23 cellular contexts compared by ENCODE assay signal in genomic region chr10:22280078-22280477, GRCh38.
"Had no signal": no experiment of that assay in that cellular context is flagged by ENCODE, and none has a peak within 500 bp of the region (broad histone marks: within the 10 kb centered on the region; RNA-seq: fewer than 3 reads in every experiment).

No MANE protein-coding gene starts in this region.

- H3K4me1 ChIP-seq: ascending aorta, body of pancreas, Peyer's patch had no signal

- H3K4me3 Mint-ChIP-seq: activated CD4-positive, alpha-beta memory T cell treated with anti-CD3 and anti-CD28 coated beads for 36 hours; activated CD4-positive, alpha-beta T cell treated with anti-CD3 and anti-CD28 coated beads, Interleukin-2, amount 10 ng/mL, durations not matched to agents 7 days and 5 days; activated naive CD8-positive, alpha-beta T cell treated with anti-CD3 and anti-CD28 coated beads, Interleukin-2, amount 50 U/mL, for 24 hours; activated T-cell treated with anti-CD3 and anti-CD28 coated beads, Interleukin-2, amount 50 U/mL, for 4 hours; T-helper 1 cell treated with Interleukin-12 subunit alpha and Interleukin-12 subunit beta and Interleukin-4 antibody, amounts not matched to agents 30 μg/mL and 1 μg/mL, for 36 hours had no signal

- ATAC-seq: activated naive CD4-positive, alpha-beta T cell treated with anti-CD3 and anti-CD28 coated beads, Interleukin-2, amount 50 U/mL, for 72 hours; activated naive CD8-positive, alpha-beta T cell treated with anti-CD3 and anti-CD28 coated beads, Interleukin-2, amount 50 U/mL, for 24 hours; activated T-cell treated with anti-CD3 and anti-CD28 coated beads, Interleukin-2, amount 50 U/mL, for 4 hours; body of pancreas had no signal

- H3K9me3 Mint-ChIP-seq: activated CD4-positive, alpha-beta memory T cell treated with anti-CD3 and anti-CD28 coated beads for 36 hours; activated CD4-positive, alpha-beta T cell treated with anti-CD3 and anti-CD28 coated beads, Interleukin-2, amount 10 ng/mL, durations not matched to agents 7 days and 5 days; activated naive CD4-positive, alpha-beta T cell treated with anti-CD3 and anti-CD28 coated beads, Interleukin-2, amount 50 U/mL, for 72 hours; activated naive CD8-positive, alpha-beta T cell treated with anti-CD3 and anti-CD28 coated beads, Interleukin-2, amount 50 U/mL, for 24 hours; activated T-cell treated with anti-CD3 and anti-CD28 coated beads, Interleukin-2, amount 50 U/mL, for 4 hours; T-helper 1 cell treated with Interleukin-12 subunit alpha and Interleukin-12 subunit beta and Interleukin-4 antibody, amounts not matched to agents 30 μg/mL and 1 μg/mL, for 36 hours had no signal

- FAIRE-seq: bronchial epithelial cell had no signal

- H3K4me3 ChIP-seq: ascending aorta, body of pancreas, Peyer's patch had no signal

- H3K36me3 ChIP-seq: ascending aorta, Peyer's patch had no signal

- H3K27ac ChIP-seq: ascending aorta, body of pancreas, Peyer's patch had no signal

- H3K36me3 Mint-ChIP-seq: activated CD4-positive, alpha-beta memory T cell treated with anti-CD3 and anti-CD28 coated beads for 36 hours; activated naive CD4-positive, alpha-beta T cell treated with anti-CD3 and anti-CD28 coated beads, Interleukin-2, amount 50 U/mL, for 72 hours had no signal

- H3K4me1 Mint-ChIP-seq: activated CD4-positive, alpha-beta T cell treated with anti-CD3 and anti-CD28 coated beads, Interleukin-2, amount 10 ng/mL, durations not matched to agents 7 days and 5 days; activated naive CD8-positive, alpha-beta T cell treated with anti-CD3 and anti-CD28 coated beads, Interleukin-2, amount 50 U/mL, for 24 hours had no signal

- H3K9me3 ChIP-seq: ascending aorta, body of pancreas, Peyer's patch had no signal

- H3K27ac Mint-ChIP-seq: activated CD4-positive, alpha-beta memory T cell treated with anti-CD3 and anti-CD28 coated beads for 36 hours; activated CD4-positive, alpha-beta T cell treated with anti-CD3 and anti-CD28 coated beads, Interleukin-2, amount 10 ng/mL, durations not matched to agents 7 days and 5 days; activated naive CD4-positive, alpha-beta T cell treated with anti-CD3 and anti-CD28 coated beads, Interleukin-2, amount 50 U/mL, for 72 hours; activated naive CD8-positive, alpha-beta T cell treated with anti-CD3 and anti-CD28 coated beads, Interleukin-2, amount 50 U/mL, for 24 hours; T-helper 1 cell treated with Interleukin-12 subunit alpha and Interleukin-12 subunit beta and Interleukin-4 antibody, amounts not matched to agents 30 μg/mL and 1 μg/mL, for 36 hours had no signal

- DNase-seq: activated CD4-positive, alpha-beta memory T cell treated with anti-CD3 and anti-CD28 coated beads for 36 hours; activated CD4-positive, alpha-beta T cell treated with anti-CD3 and anti-CD28 coated beads, Interleukin-2, amount 10 ng/mL, durations not matched to agents 7 days and 5 days; activated CD4-positive, CD25-positive, alpha-beta regulatory T cell treated with anti-CD3 and anti-CD28 coated beads, Interleukin-2, amount 50 U/mL, for 72 hours; activated CD8-positive, alpha-beta memory T cell treated with anti-CD3 and anti-CD28 coated beads for 24 hours; activated effector memory CD4-positive, alpha-beta T cell treated with anti-CD3 and anti-CD28 coated beads, Interleukin-2, amount 50 U/mL, for 16 hours; activated naive CD4-positive, alpha-beta T cell treated with Interleukin-2 at 50 U/mL for 16 hours; activated naive CD8-positive, alpha-beta T cell treated with anti-CD3 and anti-CD28 coated beads, Interleukin-2, amount 50 U/mL, for 24 hours; activated T-cell treated with anti-CD3 and anti-CD28 coated beads, Interleukin-2, amount 50 U/mL, for 4 hours; amniotic stem cell; body of pancreas; central memory CD4-positive, alpha-beta T cell; NCI-H1048; NCI-H1694; NCI-H2029; NCI-H345; NCI-H510A; NCI-H69; Peyer's patch; SHP77 had no signal

- H3K27me3 ChIP-seq: ascending aorta, body of pancreas, Peyer's patch had no signal
